In the genomic region with DNA sequence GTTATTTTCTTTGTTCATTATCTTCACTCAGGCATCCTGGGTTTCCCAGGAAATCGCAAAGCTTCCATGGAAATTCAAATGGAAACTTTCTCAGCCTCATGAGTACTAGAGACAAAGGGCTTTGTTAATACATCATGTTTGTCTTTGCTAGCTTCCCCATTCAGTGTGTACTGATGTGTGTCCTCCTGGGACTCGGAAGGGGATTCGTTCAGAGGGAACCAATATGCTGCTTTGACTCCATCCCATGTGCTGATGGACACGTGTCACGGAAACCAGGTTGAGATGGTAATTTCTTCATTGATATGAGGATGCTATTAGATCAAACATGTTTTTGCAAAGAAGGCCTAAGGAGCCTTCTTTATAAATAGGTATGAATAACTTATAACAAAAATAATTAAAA, we compare ENCODE assay signal across 20 cellular contexts.
"Had no signal": no experiment of that assay in that cellular context is flagged by ENCODE, and none has a peak within 500 bp of the region (broad histone marks: within the 10 kb centered on the region; RNA-seq: fewer than 3 reads in every experiment).

No MANE protein-coding gene starts in this region.

- H3K79me2 ChIP-seq: hepatocyte had no signal

- H3K27ac ChIP-seq: hepatocyte, left lung, pancreas, tibial artery had no signal

- H3K4me3 ChIP-seq: hepatocyte, left lung, pancreas, tibial artery had no signal

- ATAC-seq: left lung; natural killer cell; pancreas; right cardiac atrium; stimulated activated effector memory CD8-positive, alpha-beta T cell treated with anti-CD3 and anti-CD28 coated beads, Interleukin-12 subunit alpha, Interleukin-12 subunit beta, amount 100 ng/mL, for 72 hours; stimulated activated naive CD8-positive, alpha-beta T cell treated with anti-CD3 and anti-CD28 coated beads, Interleukin-15, amount 100 ng/mL, for 72 hours had no signal

- H3K9me3 ChIP-seq: left lung, pancreas, tibial artery had no signal

- H3K27me3 ChIP-seq: hepatocyte, left lung, pancreas, tibial artery had no signal

- H3K4me3 Mint-ChIP-seq: activated naive CD4-positive, alpha-beta T cell treated with anti-CD3 and anti-CD28 coated beads, Interleukin-2, amount 10 ng/mL, durations not matched to agents 7 days and 5 days; mesothelial cell of epicardium; natural killer cell; stimulated activated effector memory CD8-positive, alpha-beta T cell treated with anti-CD3 and anti-CD28 coated beads, Interleukin-12 subunit alpha, Interleukin-12 subunit beta, amount 100 ng/mL, for 72 hours; stimulated activated naive CD8-positive, alpha-beta T cell treated with anti-CD3 and anti-CD28 coated beads, Interleukin-15, amount 100 ng/mL, for 72 hours had no signal

- H3K27me3 Mint-ChIP-seq: stimulated activated naive CD8-positive, alpha-beta T cell treated with anti-CD3 and anti-CD28 coated beads, Interleukin-15, amount 100 ng/mL, for 72 hours had no signal

- H3K9me3 Mint-ChIP-seq: activated naive CD4-positive, alpha-beta T cell treated with anti-CD3 and anti-CD28 coated beads, Interleukin-2, amount 10 ng/mL, durations not matched to agents 7 days and 5 days; mesothelial cell of epicardium; natural killer cell; stimulated activated effector memory CD8-positive, alpha-beta T cell treated with anti-CD3 and anti-CD28 coated beads, Interleukin-12 subunit alpha, Interleukin-12 subunit beta, amount 100 ng/mL, for 72 hours; stimulated activated naive CD8-positive, alpha-beta T cell treated with anti-CD3 and anti-CD28 coated beads, Interleukin-15, amount 100 ng/mL, for 72 hours had no signal

- H3K36me3 ChIP-seq: left lung, pancreas, tibial artery had no signal

- H3K4me1 ChIP-seq: left lung, pancreas, tibial artery had no signal

- H2AFZ ChIP-seq: hepatocyte had no signal

- H3K4me1 Mint-ChIP-seq: activated naive CD4-positive, alpha-beta T cell treated with anti-CD3 and anti-CD28 coated beads, Interleukin-2, amount 10 ng/mL, durations not matched to agents 7 days and 5 days; mesothelial cell of epicardium; natural killer cell; stimulated activated effector memory CD8-positive, alpha-beta T cell treated with anti-CD3 and anti-CD28 coated beads, Interleukin-12 subunit alpha, Interleukin-12 subunit beta, amount 100 ng/mL, for 72 hours; stimulated activated naive CD8-positive, alpha-beta T cell treated with anti-CD3 and anti-CD28 coated beads, Interleukin-15, amount 100 ng/mL, for 72 hours had no signal

- H3K36me3 Mint-ChIP-seq: activated naive CD4-positive, alpha-beta T cell treated with anti-CD3 and anti-CD28 coated beads, Interleukin-2, amount 10 ng/mL, durations not matched to agents 7 days and 5 days; mesothelial cell of epicardium; natural killer cell; stimulated activated effector memory CD8-positive, alpha-beta T cell treated with anti-CD3 and anti-CD28 coated beads, Interleukin-12 subunit alpha, Interleukin-12 subunit beta, amount 100 ng/mL, for 72 hours had no signal

- DNase-seq: activated CD4-positive, alpha-beta T cell treated with anti-CD3 and anti-CD28 coated beads, Interleukin-2, amount 50 U/mL, for 4 hours; activated CD8-positive, alpha-beta memory T cell treated with anti-CD3 and anti-CD28 coated beads for 24 hours; activated CD8-positive, alpha-beta memory T cell treated with anti-CD3 and anti-CD28 coated beads, Interleukin-2, amount 50 U/mL, for 48 hours; activated effector memory CD4-positive, alpha-beta T cell treated with anti-CD3 and anti-CD28 coated beads, Interleukin-2, amount 50 U/mL, for 16 hours; activated naive CD4-positive, alpha-beta T cell treated with anti-CD3 and anti-CD28 coated beads, Interleukin-2, amount 10 ng/mL, durations not matched to agents 7 days and 5 days; activated T-cell treated with anti-CD3 and anti-CD28 coated beads, Interleukin-2, amount 50 U/mL, for 48 hours; cerebellar nuclear complex; foreskin fibroblast; kidney glomerular epithelial cell; left lung; natural killer cell; pancreas; right cardiac atrium; stimulated activated CD4-positive, alpha-beta T cell treated with anti-CD3 and anti-CD28 coated beads, Interleukin-2, amount 100 ng/mL, for 24 hours; stimulated activated naive CD8-positive, alpha-beta T cell treated with anti-CD3 and anti-CD28 coated beads, Interleukin-15, amount 100 ng/mL, for 72 hours; T-helper 1 cell; tibial artery had no signal

- H3K27ac Mint-ChIP-seq: activated naive CD4-positive, alpha-beta T cell treated with anti-CD3 and anti-CD28 coated beads, Interleukin-2, amount 10 ng/mL, durations not matched to agents 7 days and 5 days; mesothelial cell of epicardium; natural killer cell; stimulated activated effector memory CD8-positive, alpha-beta T cell treated with anti-CD3 and anti-CD28 coated beads, Interleukin-12 subunit alpha, Interleukin-12 subunit beta, amount 100 ng/mL, for 72 hours; stimulated activated naive CD8-positive, alpha-beta T cell treated with anti-CD3 and anti-CD28 coated beads, Interleukin-15, amount 100 ng/mL, for 72 hours had no signal

- H3K4me2 ChIP-seq: hepatocyte had no signal
